37 cellular contexts compared by ENCODE assay signal in genomic region chr1:90876098-90876497, GRCh38.
"Had no signal": no experiment of that assay in that cellular context is flagged by ENCODE, and none has a peak within 500 bp of the region (broad histone marks: within the 10 kb centered on the region; RNA-seq: fewer than 3 reads in every experiment).

No MANE protein-coding gene starts in this region.

- H3K4me3 Mint-ChIP-seq: activated CD8-positive, alpha-beta T cell treated with anti-CD3 and anti-CD28 coated beads for 36 hours; activated naive CD8-positive, alpha-beta T cell treated with anti-CD3 and anti-CD28 coated beads for 36 hours; activated T-cell treated with anti-CD3 and anti-CD28 coated beads, Interleukin-2, amount 50 U/mL, for 72 hours; activated T-helper 17 cell treated with anti-CD3 and anti-CD28 coated beads, Interleukin-2, amount 50 U/mL, for 72 hours had no signal

- ATAC-seq: activated CD8-positive, alpha-beta T cell treated with anti-CD3 and anti-CD28 coated beads for 36 hours; activated T-cell treated with anti-CD3 and anti-CD28 coated beads, Interleukin-2, amount 50 U/mL, for 72 hours; activated T-helper 17 cell treated with anti-CD3 and anti-CD28 coated beads, Interleukin-2, amount 50 U/mL, for 72 hours; Right ventricle myocardium inferior had no signal

- H3K27ac Mint-ChIP-seq: activated CD8-positive, alpha-beta T cell treated with anti-CD3 and anti-CD28 coated beads for 36 hours; activated naive CD8-positive, alpha-beta T cell treated with anti-CD3 and anti-CD28 coated beads for 36 hours; activated T-cell treated with anti-CD3 and anti-CD28 coated beads, Interleukin-2, amount 50 U/mL, for 72 hours; activated T-helper 17 cell treated with anti-CD3 and anti-CD28 coated beads, Interleukin-2, amount 50 U/mL, for 72 hours had no signal

- H3K4me1 Mint-ChIP-seq: activated naive CD8-positive, alpha-beta T cell treated with anti-CD3 and anti-CD28 coated beads for 36 hours; activated T-helper 17 cell treated with anti-CD3 and anti-CD28 coated beads, Interleukin-2, amount 50 U/mL, for 72 hours had no signal

- H3K4me3 ChIP-seq: ascending aorta, cardiac muscle cell, PC-9 had no signal

- DNase-seq: activated CD4-positive, alpha-beta T cell treated with anti-CD3 and anti-CD28 coated beads for 1 hour; activated CD4-positive, alpha-beta T cell treated with anti-CD3 and anti-CD28 coated beads for 48 hours; activated CD4-positive, CD25-positive, alpha-beta regulatory T cell; activated CD8-positive, alpha-beta T cell treated with anti-CD3 and anti-CD28 coated beads for 36 hours; activated effector memory CD4-positive, alpha-beta T cell treated with anti-CD3 and anti-CD28 coated beads, Interleukin-2, amount 50 U/mL, for 16 hours; activated naive CD4-positive, alpha-beta T cell; activated naive CD4-positive, alpha-beta T cell treated with anti-CD3 and anti-CD28 coated beads, Interleukin-2, amount 50 U/mL, for 16 hours; activated naive CD8-positive, alpha-beta T cell treated with anti-CD3 and anti-CD28 coated beads for 36 hours; activated T-cell treated with anti-CD3 and anti-CD28 coated beads, Interleukin-2, amount 50 U/mL, for 1 hour; activated T-cell treated with anti-CD3 and anti-CD28 coated beads, Interleukin-2, amount 50 U/mL, for 72 hours; amniotic stem cell; MM.1S; MV-4-11; NCI-H1092 treated with DMSO at 0.1 percent for 48 hours; NCI-H1417; NCI-H146; NCI-H187; NCI-H2029 treated with DMSO at 0.1 percent for 48 hours; NCI-H2107; NCI-H2171; NCI-H510A; NCI-H526; NCI-H748 treated with DMSO at 0.1 percent for 48 hours; NK-92 treated with Interleukin-12 subunit alpha and Interleukin-12 subunit beta, amount 100 ng/mL, for 24 hours; PC-9; SIG-M5; SW 1271; T-helper 1 cell; T-helper 2 cell; T-helper 9 cell; WERI-Rb-1 had no signal

- H3K4me1 ChIP-seq: ascending aorta had no signal

- H3K36me3 ChIP-seq: ascending aorta, cardiac muscle cell, WERI-Rb-1 had no signal

- H3K27ac ChIP-seq: ascending aorta, cardiac muscle cell, KMS-11, PC-9, RWPE1, WERI-Rb-1 had no signal

- H3K27me3 ChIP-seq: ascending aorta, cardiac muscle cell had no signal
